Comparison of ENCODE assay signal across 8 cellular contexts in genomic region chr12:62250671-62251608, GRCh38. TPM values are rescaled to one million over a fixed set of nuclear protein-coding genes. Genes with fewer than 3 reads are reported as not detected.
DNase-seq lines count a peak whose midpoint lies in the region; ATAC-seq lines count a peak whose summit lies in the region.

No MANE protein-coding gene starts in this region.

- peak overlapping the region; percentile 63 for H3K27ac Mint-ChIP-seq in activated T-cell treated with anti-CD3 and anti-CD28 coated beads, Interleukin-2, amount 50 U/mL, for 24 hours
- peak overlapping the region; percentile 98 for H3K27ac Mint-ChIP-seq in T-helper 1 cell treated with Interleukin-12 subunit alpha and Interleukin-12 subunit beta and Interleukin-4 antibody, amounts not matched to agents 30 μg/mL and 1 μg/mL, for 36 hours
- H3K27ac Mint-ChIP-seq in naive thymus-derived CD8-positive, alpha-beta T cell = peak overlapping the region; percentile 81 to 96 (median 94)

- H3K9me3 Mint-ChIP-seq in activated T-cell treated with anti-CD3 and anti-CD28 coated beads, Interleukin-2, amount 50 U/mL, for 24 hours = no peaks in the 10 kb centered on the region
- peaks cover 7% of the 10 kb centered on the region for H3K9me3 Mint-ChIP-seq in T-helper 1 cell treated with Interleukin-12 subunit alpha and Interleukin-12 subunit beta and Interleukin-4 antibody, amounts not matched to agents 30 μg/mL and 1 μg/mL, for 36 hours
- H3K9me3 Mint-ChIP-seq in naive thymus-derived CD8-positive, alpha-beta T cell = no peaks in the 10 kb centered on the region

- POLR2A ChIA-PET in naive thymus-derived CD8-positive, alpha-beta T cell (lab: Charles Lee) = interaction anchor here (1.9 kb wide), 1 partner anchor 9 kb away, joined by 9 read pairs; the partner anchor contains the start of gene USP15

- H3K36me3 Mint-ChIP-seq in activated T-cell treated with anti-CD3 and anti-CD28 coated beads, Interleukin-2, amount 50 U/mL, for 24 hours (ENCODE audit: low read depth) = peaks cover 4% of the 10 kb centered on the region
- H3K36me3 Mint-ChIP-seq in T-helper 1 cell treated with Interleukin-12 subunit alpha and Interleukin-12 subunit beta and Interleukin-4 antibody, amounts not matched to agents 30 μg/mL and 1 μg/mL, for 36 hours (ENCODE audit: low read depth) = peaks cover 17% of the 10 kb centered on the region
- peaks cover 0 to 4% (median 3%) of the 10 kb centered on the region in 3 donors for H3K36me3 Mint-ChIP-seq in naive thymus-derived CD8-positive, alpha-beta T cell

- peak; percentile 97 for ATAC-seq in HG02870 (IDR thresholded peaks at IDR 0.05; ENCODE audit: unreplicated experiment)
- ATAC-seq in naive thymus-derived CD8-positive, alpha-beta T cell = peak in 1 of 2 donors; percentile 44

- H3K4me1 Mint-ChIP-seq in activated T-cell treated with anti-CD3 and anti-CD28 coated beads, Interleukin-2, amount 50 U/mL, for 24 hours (ENCODE audit: low read depth) = peaks cover 24% of the 10 kb centered on the region
- H3K4me1 Mint-ChIP-seq in T-helper 1 cell treated with Interleukin-12 subunit alpha and Interleukin-12 subunit beta and Interleukin-4 antibody, amounts not matched to agents 30 μg/mL and 1 μg/mL, for 36 hours (ENCODE audit: low read depth) = peaks cover 30% of the 10 kb centered on the region
- peaks cover 10 to 22% (median 21%) of the 10 kb centered on the region in 4 donors for H3K4me1 Mint-ChIP-seq in naive thymus-derived CD8-positive, alpha-beta T cell

- H3K4me3 Mint-ChIP-seq in activated T-cell treated with anti-CD3 and anti-CD28 coated beads, Interleukin-2, amount 50 U/mL, for 24 hours = peak overlapping the region; percentile 9
- H3K4me3 Mint-ChIP-seq in T-helper 1 cell treated with Interleukin-12 subunit alpha and Interleukin-12 subunit beta and Interleukin-4 antibody, amounts not matched to agents 30 μg/mL and 1 μg/mL, for 36 hours = peak overlapping the region; percentile 29
- H3K4me3 Mint-ChIP-seq in naive thymus-derived CD8-positive, alpha-beta T cell = peak overlapping the region; percentile 41 to 80 (median 64)

- DNase-seq in activated T-cell treated with anti-CD3 and anti-CD28 coated beads, Interleukin-2, amount 50 U/mL, for 24 hours = no peak
- DNase-seq in activated T-cell treated with anti-CD3 and anti-CD28 coated beads, Interleukin-2, amount 50 U/mL, for 1 hour = no peak
- DNase-seq in naive thymus-derived CD8-positive, alpha-beta T cell = peak in 1 of 10 donors; percentile 28
- no peak for DNase-seq in stimulated activated CD8-positive, alpha-beta memory T cell treated with anti-CD3 and anti-CD28 coated beads, Interleukin-4, amount 100 ng/mL, for 48 hours
- DNase-seq in NCI-H2196 (lab: John Stamatoyannopoulos, UW; ENCODE audit: unreplicated experiment) (no peak), cerebellar nuclear complex (lab: John Stamatoyannopoulos, UW) (no peak)

- no peaks in the 10 kb centered on the region for H3K27me3 Mint-ChIP-seq in activated T-cell treated with anti-CD3 and anti-CD28 coated beads, Interleukin-2, amount 50 U/mL, for 24 hours
- no peaks in the 10 kb centered on the region for H3K27me3 Mint-ChIP-seq in T-helper 1 cell treated with Interleukin-12 subunit alpha and Interleukin-12 subunit beta and Interleukin-4 antibody, amounts not matched to agents 30 μg/mL and 1 μg/mL, for 36 hours (ENCODE audit: low read depth)
- H3K27me3 Mint-ChIP-seq in naive thymus-derived CD8-positive, alpha-beta T cell = peaks cover 0 to 1% (median 0%) of the 10 kb centered on the region in 5 donors

RNA-seq across cellular contexts. Expression of gene USP15, which starts 9.3 kb away (rescaled TPM):
- total RNA-seq in naive thymus-derived CD8-positive, alpha-beta T cell = 100 to 1,000 TPM; 153 to 164 TPM
- 10 to 100 TPM; 49.1 to 57.0 (median 54.6) TPM for polyA plus RNA-seq in naive thymus-derived CD8-positive, alpha-beta T cell

Comparison
In these comparisons a context has a peak if more than half of its experiments do, and no peak if none do; other contexts are left out.
1. H3K4me3 Mint-ChIP-seq: peak in every context shown above with its lines; median percentile 64 in naive thymus-derived CD8-positive, alpha-beta T cell; 29 in T-helper 1 cell treated with Interleukin-12 subunit alpha and Interleukin-12 subunit beta and Interleukin-4 antibody, amounts not matched to agents 30 μg/mL and 1 μg/mL, for 36 hours; 9 in activated T-cell treated with anti-CD3 and anti-CD28 coated beads, Interleukin-2, amount 50 U/mL, for 24 hours.